ENCODE assay signal across 17 cellular contexts in the genomic region with DNA sequence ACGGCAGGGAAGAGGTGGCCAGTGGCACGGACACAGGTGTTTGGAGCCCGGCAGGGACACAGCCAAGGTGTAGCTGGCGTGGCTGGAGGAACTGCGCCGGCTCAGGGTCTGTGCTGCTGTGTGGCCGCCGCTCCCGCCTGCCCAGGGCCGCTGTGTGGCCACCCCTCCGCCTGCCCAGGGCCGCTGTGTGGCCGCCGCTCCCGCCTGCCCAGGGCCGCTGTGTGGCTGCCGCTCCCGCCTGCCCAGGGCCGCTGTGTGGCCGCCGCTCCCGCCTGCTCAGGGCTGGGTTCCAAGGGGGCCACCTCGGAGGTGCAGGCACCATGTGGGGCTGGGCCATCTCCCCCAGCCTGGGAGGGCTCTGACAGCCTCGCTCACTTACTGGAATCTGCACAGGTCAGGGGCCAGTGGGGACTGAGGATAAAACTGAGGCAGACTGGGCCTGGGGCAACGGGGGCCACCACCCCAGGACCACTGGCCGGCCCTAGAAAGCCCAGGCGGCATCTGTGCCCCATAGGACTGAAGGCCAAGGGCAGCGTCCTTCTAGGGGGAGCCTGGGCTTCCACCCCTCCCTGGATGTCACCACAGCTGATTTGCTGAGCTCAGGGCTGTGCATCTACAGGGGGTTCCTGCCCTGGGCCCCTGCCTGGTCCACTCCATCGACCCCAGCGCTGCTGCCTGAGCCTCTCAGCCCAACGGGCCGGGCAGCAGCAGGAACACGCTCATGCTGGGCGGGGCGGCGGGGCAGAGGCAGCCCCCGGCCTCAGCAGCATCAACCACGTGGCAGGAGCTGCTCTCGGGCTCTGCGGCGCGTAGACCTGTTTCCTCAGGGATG. TPM values are rescaled to one million over a fixed set of nuclear protein-coding genes. Genes with fewer than 3 reads are reported as not detected.
"Had no signal": no experiment of that assay in that cellular context is flagged by ENCODE, and none has a peak within 500 bp of the region (broad histone marks: within the 10 kb centered on the region; RNA-seq: fewer than 3 reads in every experiment).

No MANE protein-coding gene starts in this region.

- H3K27ac Mint-ChIP-seq: activated naive CD8-positive, alpha-beta T cell treated with anti-CD3 and anti-CD28 coated beads, Interleukin-2, amount 10 ng/mL, durations not matched to agents 7 days and 5 days; endodermal cell had no signal

- FAIRE-seq: colon, keratinocyte had no signal

- H3K9me3 ChIP-seq: body of pancreas, left lung, tibial artery had no signal

- H3K4me1 Mint-ChIP-seq: activated naive CD8-positive, alpha-beta T cell treated with anti-CD3 and anti-CD28 coated beads, Interleukin-2, amount 10 ng/mL, durations not matched to agents 7 days and 5 days; endodermal cell had no signal

- H3K4me3 ChIP-seq: body of pancreas, left lung, skin epidermis had no signal

- DNase-seq: activated CD4-positive, alpha-beta T cell treated with anti-CD3 and anti-CD28 coated beads, Interleukin-2, amount 50 U/mL, for 48 hours; activated naive CD8-positive, alpha-beta T cell treated with anti-CD3 and anti-CD28 coated beads, Interleukin-2, amount 10 ng/mL, durations not matched to agents 7 days and 5 days; activated T-cell treated with anti-CD3 and anti-CD28 coated beads for 4 hours; amygdala; foreskin fibroblast; naive B cell; stimulated activated CD4-positive, alpha-beta T cell treated with anti-CD3 and anti-CD28 coated beads, Interleukin-4, amount 100 ng/mL, for 24 hours; SW 1271; tibial artery had no signal

- H3K36me3 ChIP-seq: left lung had no signal

- H3K27ac ChIP-seq: epithelial cell of prostate, left lung, tibial artery had no signal

- H3K4me3 Mint-ChIP-seq: activated naive CD8-positive, alpha-beta T cell treated with anti-CD3 and anti-CD28 coated beads, Interleukin-2, amount 10 ng/mL, durations not matched to agents 7 days and 5 days; endodermal cell; stimulated activated memory B cell treated with anti-CD40 and anti-IgM and Interleukin-4, amounts not matched to agents 10 μg/mL and 1 μg/mL and 100 μg/mL, for 72 hours had no signal

- H3K27me3 Mint-ChIP-seq: activated naive CD8-positive, alpha-beta T cell treated with anti-CD3 and anti-CD28 coated beads, Interleukin-2, amount 10 ng/mL, durations not matched to agents 7 days and 5 days; naive B cell; stimulated activated memory B cell treated with anti-CD40 and anti-IgM and Interleukin-4, amounts not matched to agents 10 μg/mL and 1 μg/mL and 100 μg/mL, for 72 hours had no signal

- H3K27me3 ChIP-seq: body of pancreas, left lung, tibial artery had no signal

RNA-seq across cellular contexts. Expression of gene C13orf46, which starts 21.5 kb away (rescaled TPM):
- polyA plus RNA-seq: keratinocyte had no signal
